In the genomic region with DNA sequence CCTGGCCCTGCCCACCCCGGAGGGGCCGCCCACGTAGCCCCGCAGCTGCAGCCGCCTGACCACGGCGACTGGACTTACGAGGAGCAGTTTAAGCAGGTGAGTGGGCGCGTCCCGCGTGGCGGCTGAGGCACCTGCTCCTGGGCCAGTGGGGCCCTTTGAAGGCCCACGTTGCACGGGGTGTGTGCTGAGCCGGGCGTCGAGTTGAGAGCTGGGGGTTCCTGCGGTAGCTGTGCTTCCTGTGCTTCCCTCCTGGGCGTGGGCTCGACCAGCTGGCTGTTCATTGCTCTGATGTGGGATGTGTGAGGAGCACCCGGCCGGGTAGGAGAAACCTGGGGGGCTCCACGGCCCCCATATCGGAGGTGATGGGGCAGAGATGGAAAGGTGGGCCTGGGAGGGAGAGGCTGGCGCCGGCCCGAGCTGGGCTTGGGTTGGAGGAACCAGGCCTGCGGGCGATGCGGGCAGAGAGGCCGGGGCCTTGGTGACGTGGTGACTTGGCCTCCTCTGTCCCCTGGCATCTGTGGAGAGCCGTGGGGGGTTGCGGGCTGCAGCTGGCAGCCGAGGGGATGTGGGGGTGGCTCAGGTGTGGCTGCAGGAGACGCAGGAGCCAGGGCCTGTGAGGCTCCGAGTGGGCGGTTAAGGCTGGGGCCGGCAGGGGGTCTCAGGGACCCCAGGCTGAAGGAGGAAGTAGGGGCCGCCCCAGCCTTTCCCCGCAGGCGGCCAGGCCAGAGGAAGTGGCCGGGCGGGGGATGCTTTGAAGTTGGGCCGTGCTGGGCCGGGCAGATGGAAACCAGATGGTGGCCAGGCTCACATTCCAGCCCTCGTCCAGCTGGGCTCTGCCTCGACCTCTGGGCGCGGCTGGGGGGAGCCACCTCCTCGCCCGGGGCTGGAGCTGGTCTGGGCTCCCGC, we compare ENCODE assay signal across 9 cellular contexts. TPM values are rescaled to one million over a fixed set of nuclear protein-coding genes. Genes with fewer than 3 reads are reported as not detected.
DNase-seq lines count a peak whose midpoint lies in the region; ATAC-seq and TF ChIP-seq lines count a peak whose summit lies in the region.
"Had no signal": no experiment of that assay in that cellular context is flagged by ENCODE, and none has a peak within 500 bp of the region (broad histone marks: within the 10 kb centered on the region; RNA-seq: fewer than 3 reads in every experiment).

No MANE protein-coding gene starts in this region.

- peaks cover 31 to 94% (median 48%) of the 10 kb centered on the region in 6 donors for H3K4me1 ChIP-seq in spleen

- H3K27ac ChIP-seq in spleen = peak overlapping the region in 7 of 8 donors; percentile 57 to 73 (median 71)

- TF ChIP-seq CTCF in spleen (IDR thresholded peaks at IDR 0.05 in 8 of 11, conservative IDR thresholded peaks at IDR 0.05 in 3 of 11) = no peak

- no peak for TF ChIP-seq POLR2A in spleen (IDR thresholded peaks at IDR 0.05)

- no peaks in the 10 kb centered on the region for H3K27me3 ChIP-seq in spleen (replicated peaks in 1 of 7)
- H3K27me3 ChIP-seq: gastrocnemius medialis had no signal

- ATAC-seq in left ventricle myocardium superior (peak; percentile 78), GM19395 (IDR thresholded peaks at IDR 0.05; ENCODE audit: unreplicated experiment) (no peak)
- ATAC-seq: gastrocnemius medialis had no signal

- intact Hi-C loops in left ventricle myocardium superior (cut with micrococcal nuclease) = no loop called here
- intact Hi-C loops in spleen (cut with DNase I; ENCODE audit: low total_unique reads) = no loop called here

- H3K4me3 ChIP-seq in Jurkat, Clone E6-1 (ENCODE audit: low read length) = no peak overlapping the region
- peak overlapping the region in 3 of 8 donors; percentile 0 to 48 (median 11) for H3K4me3 ChIP-seq in spleen

- WGBS in spleen, 5 donors = 11 to 24% (median 13%) methylated on average over 28 to 54 of the region's 54 CpGs

- DNase-seq in CD1c-positive myeloid dendritic cell (ENCODE audit: extremely low spot score) (peak; percentile 72), amniotic epithelial cell (ENCODE audit: low read depth) (peak; percentile 91), left ventricle myocardium superior (peak; percentile 89), spleen (peak; percentile 86), T-helper 9 cell (no peak), midbrain (lab: John Stamatoyannopoulos, UW) (no peak)
- peak; percentile 50 for DNase-seq in Jurkat, Clone E6-1 (ENCODE audit: low read depth, low spot score)

- peaks cover 0 to 71% (median 11%) of the 10 kb centered on the region in 6 donors for H3K36me3 ChIP-seq in spleen
- H3K36me3 ChIP-seq: gastrocnemius medialis had no signal

- H3K9me3 ChIP-seq in spleen = no peaks in the 10 kb centered on the region
- H3K9me3 ChIP-seq: gastrocnemius medialis had no signal

RNA-seq across cellular contexts. Expression of a gene that starts 7.1 kb away (rescaled TPM):
- 16.7 TPM for polyA plus RNA-seq in Jurkat, Clone E6-1 (2012; ENCODE audit: insufficient read depth, insufficient read length)
- total RNA-seq in left ventricle myocardium superior (5.7 TPM), spleen (10 to 100 TPM; 14.9 to 42.5 (median 22.6) TPM)
- polyA plus RNA-seq in spleen = 10 to 100 TPM in 1 of 3 donors, 1 to 10 TPM in 2; 2.5 to 10.3 (median 3.2) TPM

RNA-seq across cellular contexts. Expression of a gene that starts 15.8 kb away (rescaled TPM):
- 0.54 TPM for polyA plus RNA-seq in Jurkat, Clone E6-1 (2012; ENCODE audit: insufficient read depth, insufficient read length)
- total RNA-seq in left ventricle myocardium superior (not detected), spleen (under 1 TPM in 5 of 7 donors, not detected in 2; 0.30 to 0.50 (median 0.37) TPM)
- under 1 TPM; 0.22 to 0.42 (median 0.27) TPM for polyA plus RNA-seq in spleen
- total RNA-seq: gastrocnemius medialis had no signal

RNA-seq across cellular contexts. Expression of a gene that starts 19.9 kb away (rescaled TPM):
- 52.6 TPM for polyA plus RNA-seq in Jurkat, Clone E6-1 (2012; ENCODE audit: insufficient read depth, insufficient read length)
- total RNA-seq in left ventricle myocardium superior (20.0 TPM), spleen (100 to 1,000 TPM in 3 of 7 donors, 10 to 100 TPM in 4; 41.0 to 175 (median 90.9) TPM)
- polyA plus RNA-seq in spleen = 10 to 100 TPM; 74.6 to 99.7 (median 87.4) TPM

RNA-seq across cellular contexts. Expression of a gene that starts 39.6 kb away (rescaled TPM):
- not detected for polyA plus RNA-seq in Jurkat, Clone E6-1 (2012; ENCODE audit: insufficient read depth, insufficient read length)
- not detected for total RNA-seq in left ventricle myocardium superior
- not detected for total RNA-seq in spleen
- polyA plus RNA-seq in spleen = not detected
- total RNA-seq: gastrocnemius medialis had no signal

RNA-seq across cellular contexts. Expression of a gene that starts 39.9 kb away (rescaled TPM):
- 71.0 TPM for polyA plus RNA-seq in Jurkat, Clone E6-1 (2012; ENCODE audit: insufficient read depth, insufficient read length)
- total RNA-seq in left ventricle myocardium superior = 23.7 TPM
- total RNA-seq in spleen = 10 to 100 TPM; 37.0 to 60.7 (median 52.7) TPM
- 10 to 100 TPM; 43.2 to 82.1 (median 77.6) TPM for polyA plus RNA-seq in spleen

Comparison
In these comparisons a context has a peak if more than half of its experiments do, and no peak if none do; other contexts are left out.
1. DNase-seq: peak in CD1c-positive myeloid dendritic cell (single experiment), Jurkat, Clone E6-1 (single experiment), amniotic epithelial cell (single experiment), left ventricle myocardium superior (single experiment) and spleen (single experiment); none in T-helper 9 cell (single experiment) and midbrain (single experiment).